Comparison of ENCODE assay signal across 19 cellular contexts in the genomic region with DNA sequence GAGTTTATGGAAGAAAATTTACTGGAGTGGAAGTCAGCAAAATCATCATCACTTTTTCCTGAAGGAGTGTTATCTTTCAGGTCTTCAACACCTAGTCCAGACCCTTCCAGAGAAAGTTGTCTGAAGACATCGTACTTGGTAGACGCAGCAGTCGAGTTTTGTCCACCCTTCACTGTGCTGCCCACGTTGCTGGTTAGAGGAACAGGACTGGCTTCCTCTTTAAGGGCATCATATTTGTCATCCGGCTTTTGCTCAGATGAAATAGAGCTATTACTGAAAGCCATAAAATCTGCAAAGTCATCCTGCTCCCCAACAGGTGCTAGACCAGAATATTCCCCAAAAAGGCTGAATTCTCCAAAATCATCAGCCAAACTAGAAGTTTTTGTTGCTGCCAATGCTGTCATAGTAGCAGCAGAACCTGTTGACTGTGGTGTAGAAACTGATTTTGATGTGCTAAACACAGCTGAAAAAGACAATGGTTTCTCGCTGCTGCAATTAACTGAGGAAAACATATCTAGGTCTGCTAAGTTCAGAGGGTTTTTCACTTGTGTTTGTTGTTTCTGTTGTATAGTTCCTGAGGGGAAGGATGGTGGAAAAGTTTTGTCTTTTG. TPM values are rescaled to one million over a fixed set of nuclear protein-coding genes. Genes with fewer than 3 reads are reported as not detected.
DNase-seq lines count a peak whose midpoint lies in the region; ATAC-seq and TF ChIP-seq lines count a peak whose summit lies in the region.
"Had no signal": no experiment of that assay in that cellular context is flagged by ENCODE, and none has a peak within 500 bp of the region (broad histone marks: within the 10 kb centered on the region; RNA-seq: fewer than 3 reads in every experiment).

No MANE protein-coding gene starts in this region.

- TSS peak; percentile 29 for BruUV-seq in PC-3 (replicated peaks; lab: Mats Ljungman, UMichigan)

- no peaks in the 10 kb centered on the region for H3F3A ChIP-seq in PC-3 (ENCODE audit: low read length, unreplicated experiment)

- H4K20me1 ChIP-seq in PC-3 (ENCODE audit: low read length), result no peaks in the 10 kb centered on the region

- H3K4me3 ChIP-seq in PC-3 (ENCODE audit: low read length) (no peak overlapping the region), endodermal cell (ENCODE audit: low read length) (no peak overlapping the region)
- H3K4me3 ChIP-seq: tibial nerve had no signal

- no peak overlapping the region for H2AFZ ChIP-seq in PC-3 (ENCODE audit: low read length)

- H3K4me1 ChIP-seq in PC-3 (ENCODE audit: insufficient read depth, low read length), result no peaks in the 10 kb centered on the region
- peaks cover 16% of the 10 kb centered on the region for H3K4me1 ChIP-seq in endodermal cell (ENCODE audit: control insufficient read depth, insufficient read depth, low read length)

- peaks cover 49% of the 10 kb centered on the region for H3K4me1 Mint-ChIP-seq in activated naive CD4-positive, alpha-beta T cell treated with anti-CD3 and anti-CD28 coated beads for 36 hours (ENCODE audit: low read depth)
- peaks cover 22% of the 10 kb centered on the region for H3K4me1 Mint-ChIP-seq in endodermal cell
- peaks cover 35% of the 10 kb centered on the region for H3K4me1 Mint-ChIP-seq in stimulated activated memory B cell treated with anti-CD40 and anti-IgM and Interleukin-4, amounts not matched to agents 10 μg/mL and 1 μg/mL and 100 μg/mL, for 72 hours

- H3K4me3 Mint-ChIP-seq in activated naive CD4-positive, alpha-beta T cell treated with anti-CD3 and anti-CD28 coated beads for 36 hours, result no peak overlapping the region
- no peak overlapping the region for H3K4me3 Mint-ChIP-seq in endodermal cell
- no peak overlapping the region for H3K4me3 Mint-ChIP-seq in stimulated activated memory B cell treated with anti-CD40 and anti-IgM and Interleukin-4, amounts not matched to agents 10 μg/mL and 1 μg/mL and 100 μg/mL, for 72 hours
- H3K4me3 Mint-ChIP-seq: brain; T-helper 1 cell treated with Interleukin-12 subunit alpha and Interleukin-12 subunit beta and Interleukin-4 antibody, amounts not matched to agents 30 μg/mL and 1 μg/mL, for 36 hours had no signal

- H3K9me2 ChIP-seq in PC-3 (replicated peaks; ENCODE audit: low read length), result no peaks in the 10 kb centered on the region

- TF ChIP-seq CTCF in PC-3 (conservative IDR thresholded peaks at IDR 0.05; ENCODE audit: low read depth, low read length) (no peak), endodermal cell (conservative IDR thresholded peaks at IDR 0.05) (no peak)

- H3K4me2 ChIP-seq in PC-3 (ENCODE audit: low read length), result no peak overlapping the region

- H3K27me3 ChIP-seq in PC-3 (ENCODE audit: low read length) (no peaks in the 10 kb centered on the region), endodermal cell (ENCODE audit: control insufficient read depth, insufficient read depth, low read length, poor library complexity, severe bottlenecking) (no peaks in the 10 kb centered on the region)
- H3K27me3 ChIP-seq: tibial nerve had no signal

- intact Hi-C loops in activated naive CD4-positive, alpha-beta T cell treated with anti-CD3 and anti-CD28 coated beads for 36 hours (cut with micrococcal nuclease), result loop anchor here (5.0 kb wide), 1 partner anchor 34 kb away; no protein-coding TSS in a partner anchor
- intact Hi-C loops in PC-3 (cut with micrococcal nuclease), result no loop called here

- H3K9me3 ChIP-seq in PC-3 (ENCODE audit: low read length) (no peaks in the 10 kb centered on the region), endodermal cell (ENCODE audit: control insufficient read depth, low read length) (no peaks in the 10 kb centered on the region)
- H3K9me3 ChIP-seq: tibial nerve had no signal

- POLR2A ChIA-PET in PC-3 (lab: Charles Lee; ENCODE audit: unreplicated experiment), result no interaction called here

- H3K27ac ChIP-seq in PC-3 (ENCODE audit: low read length) (no peak overlapping the region), endodermal cell (ENCODE audit: low read depth, low read length) (no peak overlapping the region)
- H3K27ac ChIP-seq: tibial nerve had no signal

- no peak overlapping the region for H3K9ac ChIP-seq in PC-3 (ENCODE audit: low read length)
- peak overlapping the region; percentile 24 for H3K9ac ChIP-seq in endodermal cell (ENCODE audit: extremely low read depth, low read length, poor library complexity, severe bottlenecking)

- H3K79me2 ChIP-seq in PC-3 (ENCODE audit: low read length), result no peaks in the 10 kb centered on the region

- H3K36me3 Mint-ChIP-seq in activated naive CD4-positive, alpha-beta T cell treated with anti-CD3 and anti-CD28 coated beads for 36 hours (ENCODE audit: low read depth), result peaks cover 20% of the 10 kb centered on the region
- peaks cover 16 to 17% of the 10 kb centered on the region in 2 donors for H3K36me3 Mint-ChIP-seq in activated naive CD4-positive, alpha-beta T cell treated with anti-CD3 and anti-CD28 coated beads, Interleukin-2, amount 50 U/mL, for 72 hours
- peaks cover 36% of the 10 kb centered on the region for H3K36me3 Mint-ChIP-seq in endodermal cell (ENCODE audit: low read depth)
- peaks cover 44% of the 10 kb centered on the region for H3K36me3 Mint-ChIP-seq in stimulated activated memory B cell treated with anti-CD40 and anti-IgM and Interleukin-4, amounts not matched to agents 10 μg/mL and 1 μg/mL and 100 μg/mL, for 72 hours

- H3K27ac Mint-ChIP-seq in activated naive CD4-positive, alpha-beta T cell treated with anti-CD3 and anti-CD28 coated beads for 36 hours, result peak overlapping the region; percentile 47
- H3K27ac Mint-ChIP-seq in activated naive CD4-positive, alpha-beta T cell treated with anti-CD3 and anti-CD28 coated beads, Interleukin-2, amount 50 U/mL, for 72 hours, result peak overlapping the region in 1 of 2 donors; percentile 82
- peak overlapping the region; percentile 37 for H3K27ac Mint-ChIP-seq in endodermal cell
- peak overlapping the region; percentile 64 for H3K27ac Mint-ChIP-seq in stimulated activated memory B cell treated with anti-CD40 and anti-IgM and Interleukin-4, amounts not matched to agents 10 μg/mL and 1 μg/mL and 100 μg/mL, for 72 hours
- H3K27ac Mint-ChIP-seq: T-helper 1 cell treated with Interleukin-12 subunit alpha and Interleukin-12 subunit beta and Interleukin-4 antibody, amounts not matched to agents 30 μg/mL and 1 μg/mL, for 36 hours had no signal

- no peaks in the 10 kb centered on the region for H3K27me3 Mint-ChIP-seq in activated naive CD4-positive, alpha-beta T cell treated with anti-CD3 and anti-CD28 coated beads for 36 hours (ENCODE audit: low read depth)
- no peaks in the 10 kb centered on the region for H3K27me3 Mint-ChIP-seq in endodermal cell (ENCODE audit: insufficient read depth)
- H3K27me3 Mint-ChIP-seq in stimulated activated memory B cell treated with anti-CD40 and anti-IgM and Interleukin-4, amounts not matched to agents 10 μg/mL and 1 μg/mL and 100 μg/mL, for 72 hours, result no peaks in the 10 kb centered on the region
- H3K27me3 Mint-ChIP-seq: brain had no signal

- no peak for ATAC-seq in activated naive CD4-positive, alpha-beta T cell treated with anti-CD3 and anti-CD28 coated beads, Interleukin-2, amount 50 U/mL, for 72 hours
- ATAC-seq in PC-3, result no peak
- no peak for ATAC-seq in stimulated activated memory B cell treated with anti-CD40 and anti-IgM and Interleukin-4, amounts not matched to agents 10 μg/mL and 1 μg/mL and 100 μg/mL, for 72 hours
- no peak for ATAC-seq in HG02852 (IDR thresholded peaks at IDR 0.05; ENCODE audit: unreplicated experiment)
- ATAC-seq: HCT116, Right ventricle myocardium inferior had no signal

- H3K36me3 ChIP-seq in PC-3 (ENCODE audit: low read depth, low read length), result no peaks in the 10 kb centered on the region
- peaks cover 66% of the 10 kb centered on the region for H3K36me3 ChIP-seq in endodermal cell (ENCODE audit: control insufficient read depth, insufficient read depth, low read length)

- H3K9me3 Mint-ChIP-seq in activated naive CD4-positive, alpha-beta T cell treated with anti-CD3 and anti-CD28 coated beads for 36 hours, result no peaks in the 10 kb centered on the region
- H3K9me3 Mint-ChIP-seq in activated naive CD4-positive, alpha-beta T cell treated with anti-CD3 and anti-CD28 coated beads, Interleukin-2, amount 50 U/mL, for 72 hours, result no peaks in the 10 kb centered on the region
- H3K9me3 Mint-ChIP-seq in endodermal cell, result no peaks in the 10 kb centered on the region
- H3K9me3 Mint-ChIP-seq in stimulated activated memory B cell treated with anti-CD40 and anti-IgM and Interleukin-4, amounts not matched to agents 10 μg/mL and 1 μg/mL and 100 μg/mL, for 72 hours, result no peaks in the 10 kb centered on the region
- H3K9me3 Mint-ChIP-seq: brain; T-helper 1 cell treated with Interleukin-12 subunit alpha and Interleukin-12 subunit beta and Interleukin-4 antibody, amounts not matched to agents 30 μg/mL and 1 μg/mL, for 36 hours had no signal

- 92 to 95% methylated on average over 6 of the region's 6 CpGs for WGBS in endodermal cell (ENCODE audit: insufficient coverage in 1 of 2, insufficient read length in 1 of 2), 2 experiments

- no peak for DNase-seq in activated naive CD4-positive, alpha-beta T cell treated with anti-CD3 and anti-CD28 coated beads for 36 hours
- DNase-seq in activated naive CD4-positive, alpha-beta T cell treated with anti-CD3 and anti-CD28 coated beads, Interleukin-2, amount 50 U/mL, for 72 hours (ENCODE audit: low spot score in 2 of 2), result no peak
- DNase-seq in PC-3 (no peak), endodermal cell (no peak), NCI-H510A treated with DMSO at 0.1 percent for 48 hours (lab: John Stamatoyannopoulos, UW) (no peak), NCI-H2196 (lab: John Stamatoyannopoulos, UW; ENCODE audit: unreplicated experiment) (no peak)
- DNase-seq: activated naive CD4-positive, alpha-beta T cell; cortex of kidney; hippocampal formation; mesenchymal stem cell; NCI-H1092 treated with DMSO at 0.1 percent for 48 hours; NCI-H524 had no signal

- CTCF ChIA-PET in activated naive CD4-positive, alpha-beta T cell treated with anti-CD3 and anti-CD28 coated beads for 36 hours (lab: Charles Lee), result no interaction called here
- CTCF ChIA-PET in PC-3 (lab: Charles Lee), result no interaction called here

RNA-seq across cellular contexts. Expression of a gene that starts 55.8 kb away (rescaled TPM):
- 10 to 100 TPM; 39.1 to 40.1 TPM for total RNA-seq in activated naive CD4-positive, alpha-beta T cell treated with anti-CD3 and anti-CD28 coated beads for 36 hours
- total RNA-seq in activated naive CD4-positive, alpha-beta T cell treated with anti-CD3 and anti-CD28 coated beads, Interleukin-2, amount 50 U/mL, for 72 hours, result 10 to 100 TPM; 53.3 to 76.5 TPM
- total RNA-seq in PC-3 (2014; rRNA removed) (7.3 and 9.7 TPM in 2 replicates), endodermal cell (10 to 100 TPM; 47.2 to 52.4 TPM)
- polyA plus RNA-seq in endodermal cell (2013, experiment 1 of 2), result 35.8 TPM
- 35.0 TPM for polyA plus RNA-seq in endodermal cell (2013, experiment 2 of 2)
